In genomic region chr17:60392845-60393702, GRCh38 we compare ENCODE assay signal across 8 cellular contexts. TPM values are rescaled to one million over a fixed set of nuclear protein-coding genes. Genes with fewer than 3 reads are reported as not detected.
DNase-seq lines count a peak whose midpoint lies in the region; ATAC-seq, FAIRE-seq and TF ChIP-seq lines count a peak whose summit lies in the region.

No MANE protein-coding gene starts in this region.

- H3K4me3 ChIP-seq in ACC112 (ENCODE audit: low read depth, low read length): peak overlapping the region; percentile 79

- CTCF ChIA-PET in activated CD4-positive, alpha-beta memory T cell treated with anti-CD3 and anti-CD28 coated beads for 36 hours (lab: Charles Lee): interaction anchor here (1.1 to 1.2 kb wide), 2 partner anchors 26 to 37 kb away, joined by 3 to 4 read pairs; no protein-coding TSS in a partner anchor

- no peaks in the 10 kb centered on the region for H3K27me3 Mint-ChIP-seq in activated CD4-positive, alpha-beta memory T cell treated with anti-CD3 and anti-CD28 coated beads for 36 hours
- H3K27me3 Mint-ChIP-seq in nephron (ENCODE audit: low read depth): peaks cover 3% of the 10 kb centered on the region

- H3K27ac Mint-ChIP-seq in activated CD4-positive, alpha-beta memory T cell treated with anti-CD3 and anti-CD28 coated beads for 36 hours: peak overlapping the region; percentile 97
- peak overlapping the region; percentile 90 to 97 (median 94) for H3K27ac Mint-ChIP-seq in nephron

- H3K4me3 Mint-ChIP-seq in activated CD4-positive, alpha-beta memory T cell treated with anti-CD3 and anti-CD28 coated beads for 36 hours: peak overlapping the region; percentile 93
- peak overlapping the region; percentile 96 to 99 (median 97) for H3K4me3 Mint-ChIP-seq in nephron

- H3K36me3 Mint-ChIP-seq in activated CD4-positive, alpha-beta memory T cell treated with anti-CD3 and anti-CD28 coated beads for 36 hours: no peaks in the 10 kb centered on the region
- H3K36me3 Mint-ChIP-seq in nephron (ENCODE audit: low read depth): no peaks in the 10 kb centered on the region

- no peak for TF ChIP-seq CTCF in nephron (IDR thresholded peaks at IDR 0.05; ENCODE audit: unreplicated experiment in 3 of 3)

- intact Hi-C loops in activated CD4-positive, alpha-beta memory T cell treated with anti-CD3 and anti-CD28 coated beads for 36 hours (cut with micrococcal nuclease): loop anchor here (1.0 to 5.0 kb wide), 4 partner anchors 38 to 776 kb away; partner anchors contain the start of genes BCAS3 and CLTC

- H3K4me1 Mint-ChIP-seq in activated CD4-positive, alpha-beta memory T cell treated with anti-CD3 and anti-CD28 coated beads for 36 hours (ENCODE audit: low read depth): peaks cover 42% of the 10 kb centered on the region
- peaks cover 36% of the 10 kb centered on the region for H3K4me1 Mint-ChIP-seq in nephron

- H3K9me3 Mint-ChIP-seq in activated CD4-positive, alpha-beta memory T cell treated with anti-CD3 and anti-CD28 coated beads for 36 hours: no peaks in the 10 kb centered on the region
- H3K9me3 Mint-ChIP-seq in nephron: no peaks in the 10 kb centered on the region

- H3K79me2 ChIP-seq in ACC112 (ENCODE audit: control insufficient read depth, insufficient read depth, low read length, unreplicated experiment): peaks cover 35% of the 10 kb centered on the region

- POLR2A ChIA-PET in activated CD4-positive, alpha-beta memory T cell treated with anti-CD3 and anti-CD28 coated beads for 36 hours (lab: Charles Lee): interaction anchor here (0.8 to 1.8 kb wide), 3 partner anchors 37 to 291 kb away, joined by 4 to 9 read pairs (median 7); partner anchors contain the start of gene PPM1D

- no peaks in the 10 kb centered on the region for H3K36me3 ChIP-seq in ACC112 (ENCODE audit: insufficient read depth, low read length)

- H3K27ac ChIP-seq in ACC112 (ENCODE audit: low read depth, low read length): peak overlapping the region; percentile 85

- peak overlapping the region; percentile 14 for H2AFZ ChIP-seq in ACC112 (ENCODE audit: low read length, unreplicated experiment)

- FAIRE-seq in GM19239 (lab: Jason Lieb, UNC): peak; percentile 82
- FAIRE-seq in urothelium cell line (lab: Jason Lieb, UNC): peak; percentile 5

- ATAC-seq in GM18519 (IDR thresholded peaks at IDR 0.05; ENCODE audit: low FRiP score, unreplicated experiment): no peak

- peaks cover 23% of the 10 kb centered on the region for H3K4me1 ChIP-seq in ACC112 (ENCODE audit: control insufficient read depth, insufficient read depth, low read length, unreplicated experiment)

- H3K27me3 ChIP-seq in ACC112 (ENCODE audit: insufficient read depth, low read length): no peaks in the 10 kb centered on the region

- TF ChIP-seq POLR2A in erythroblast (IDR thresholded peaks at IDR 0.05; ENCODE audit: low read length): no peak

- DNase-seq in GM19239 (ENCODE audit: insufficient read length, low spot score) (no peak), NCI-H2196 treated with DMSO at 0.1 percent for 48 hours (lab: John Stamatoyannopoulos, UW; ENCODE audit: unreplicated experiment) (peak; percentile 62), erythroblast (lab: John Stamatoyannopoulos, UW) (peak; percentile 70 to 71), urothelium cell line (ENCODE audit: low spot score) (peak; percentile 66)
- peak; percentile 71 for DNase-seq in activated CD4-positive, alpha-beta memory T cell treated with anti-CD3 and anti-CD28 coated beads for 36 hours

RNA-seq across cellular contexts. Expression of gene USP32, which starts 1.1 kb away (rescaled TPM):
- 10 to 100 TPM; 34.4 to 35.8 TPM for total RNA-seq in activated CD4-positive, alpha-beta memory T cell treated with anti-CD3 and anti-CD28 coated beads for 36 hours

RNA-seq across cellular contexts. Expression of gene CHCT1, which starts 29.2 kb away (rescaled TPM):
- total RNA-seq in activated CD4-positive, alpha-beta memory T cell treated with anti-CD3 and anti-CD28 coated beads for 36 hours: not detected
